31 cellular contexts compared by ENCODE assay signal in the genomic region with DNA sequence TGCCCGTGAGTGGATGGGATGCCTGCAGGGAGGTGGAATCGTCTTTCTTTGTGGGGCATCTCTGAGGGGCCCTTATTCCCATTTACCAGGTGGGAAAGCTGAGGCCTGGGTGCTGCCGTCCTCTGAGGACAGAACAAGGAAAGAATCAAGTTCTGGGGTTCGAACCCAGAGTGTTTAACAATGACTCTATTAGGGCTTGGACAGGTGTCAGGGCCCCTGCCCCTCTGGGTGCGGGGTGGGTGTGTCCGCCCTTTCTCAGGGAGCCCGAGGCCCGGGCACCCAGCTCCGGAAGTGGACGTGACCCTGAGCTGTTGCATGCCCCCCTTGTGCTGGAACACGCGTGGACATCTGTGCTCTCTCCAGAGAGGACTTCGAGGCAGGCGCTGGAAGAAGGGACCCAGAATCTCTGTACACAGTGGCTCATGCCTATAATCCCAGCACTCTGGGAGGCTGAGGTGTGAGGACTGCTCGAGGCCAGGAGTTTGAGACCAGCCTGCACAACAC. TPM values are rescaled to one million over a fixed set of nuclear protein-coding genes. Genes with fewer than 3 reads are reported as not detected.
DNase-seq lines count a peak whose midpoint lies in the region; ATAC-seq and TF ChIP-seq lines count a peak whose summit lies in the region.
"Had no signal": no experiment of that assay in that cellular context is flagged by ENCODE, and none has a peak within 500 bp of the region (broad histone marks: within the 10 kb centered on the region; RNA-seq: fewer than 3 reads in every experiment).

No MANE protein-coding gene starts in this region.

- H3K4me3 Mint-ChIP-seq in CD14-positive monocyte: no peak overlapping the region
- peak overlapping the region; percentile 47 for H3K4me3 Mint-ChIP-seq in neural crest cell
- H3K4me3 Mint-ChIP-seq in naive thymus-derived CD4-positive, alpha-beta T cell: no peak overlapping the region
- H3K4me3 Mint-ChIP-seq: CD4-positive, alpha-beta memory T cell; nephron progenitor cell; stimulated activated memory B cell treated with anti-CD40 and anti-IgM and Interleukin-4, amounts not matched to agents 10 μg/mL and 1 μg/mL and 100 μg/mL, for 72 hours had no signal

- peaks cover 22 to 39% (median 24%) of the 10 kb centered on the region in 3 donors for H3K27me3 Mint-ChIP-seq in CD14-positive monocyte (ENCODE audit: low read depth in 3 of 3)
- H3K27me3 Mint-ChIP-seq in neural crest cell (ENCODE audit: low read depth): peaks cover 21% of the 10 kb centered on the region
- peaks cover 0 to 12% (median 5%) of the 10 kb centered on the region in 5 donors for H3K27me3 Mint-ChIP-seq in naive thymus-derived CD4-positive, alpha-beta T cell
- H3K27me3 Mint-ChIP-seq: brain had no signal

- H3K36me3 Mint-ChIP-seq in CD14-positive monocyte (peaks cover 18 to 30% of the 10 kb centered on the region in 2 donors), neural crest cell (ENCODE audit: low read depth) (no peaks in the 10 kb centered on the region)
- no peaks in the 10 kb centered on the region for H3K36me3 Mint-ChIP-seq in naive thymus-derived CD4-positive, alpha-beta T cell

- CTCF ChIA-PET in HCT116 (lab: Charles Lee): interaction anchor here (0.6 to 3.7 kb wide), 4 partner anchors 11 to 95 kb away, joined by 3 to 48 read pairs (median 4); partner anchors contain the start of genes NDUFA11 and NRTN
- CTCF ChIA-PET in naive thymus-derived CD4-positive, alpha-beta T cell (lab: Charles Lee): interaction anchor here (1.1 kb wide), 1 partner anchor 89 kb away, joined by 5 read pairs; no protein-coding TSS in a partner anchor

- H3K27me3 ChIP-seq in HCT116 (ENCODE audit: insufficient read depth, low read length): no peaks in the 10 kb centered on the region
- no peaks in the 10 kb centered on the region for H3K27me3 ChIP-seq in naive thymus-derived CD4-positive, alpha-beta T cell (ENCODE audit: control insufficient read depth in 2 of 2, insufficient read depth in 2 of 2, low read length in 2 of 2)
- H3K27me3 ChIP-seq: MG63, sigmoid colon had no signal

- H3K4me3 ChIP-seq in HCT116 (replicated peaks in 1 of 2; ENCODE audit: low read depth in 1 of 2, low read length in 2 of 2): no peak overlapping the region
- no peak overlapping the region for H3K4me3 ChIP-seq in naive thymus-derived CD4-positive, alpha-beta T cell (ENCODE audit: low read length)
- H3K4me3 ChIP-seq: MG63, suprapubic skin had no signal

- no peak overlapping the region for H3K27ac ChIP-seq in HCT116 (ENCODE audit: low read depth, low read length)
- H3K27ac ChIP-seq in VCaP: no peak overlapping the region
- H3K27ac ChIP-seq in naive thymus-derived CD4-positive, alpha-beta T cell (ENCODE audit: low read depth, low read length): no peak overlapping the region
- H3K27ac ChIP-seq: parathyroid adenoma, suprapubic skin had no signal

- H3K4me1 ChIP-seq in HCT116 (ENCODE audit: control insufficient read depth in 1 of 2, insufficient read depth in 2 of 2, low read length in 2 of 2): peaks cover 0 to 3% of the 10 kb centered on the region in 2 experiments; a peak in 1 of 4 replicates
- no peaks in the 10 kb centered on the region for H3K4me1 ChIP-seq in naive thymus-derived CD4-positive, alpha-beta T cell (ENCODE audit: control insufficient read depth in 2 of 2, insufficient read depth in 2 of 2, low read length in 2 of 2)
- H3K4me1 ChIP-seq: parathyroid adenoma had no signal

- H2AFZ ChIP-seq in HCT116 (ENCODE audit: low read depth, low read length, poor library complexity, severe bottlenecking): no peak overlapping the region
- H2AFZ ChIP-seq: parathyroid adenoma had no signal

- H3K4me1 Mint-ChIP-seq in CD14-positive monocyte (no peaks in the 10 kb centered on the region), neural crest cell (peaks cover 5% of the 10 kb centered on the region)
- peaks cover 0 to 4% (median 0%) of the 10 kb centered on the region in 7 donors for H3K4me1 Mint-ChIP-seq in naive thymus-derived CD4-positive, alpha-beta T cell

- no peak for TF ChIP-seq RAD21 in HCT116 (IDR thresholded peaks at IDR 0.05; ENCODE audit: low read depth)

- TSS peak; percentile 7 for BruUV-seq in HCT116 (replicated peaks; lab: Mats Ljungman, UMichigan)

- DNase-seq in CD14-positive monocyte (ENCODE audit: low spot score) (no peak), HCT116 (ENCODE audit: low read depth, low spot score) (no peak), neural crest cell (ENCODE audit: low read depth, low spot score) (no peak)
- no peak for DNase-seq in naive thymus-derived CD4-positive, alpha-beta T cell
- DNase-seq: activated CD4-positive, alpha-beta T cell treated with anti-CD3 and anti-CD28 coated beads, Interleukin-2, amount 50 U/mL, for 1 hour; activated naive CD4-positive, alpha-beta T cell; CD4-positive, alpha-beta memory T cell; cerebellar nuclear complex; DMS 273 treated with DMSO at 0.1 percent for 48 hours; KG1; MG63; NCI-H2081 treated with DMSO at 0.1 percent for 48 hours; SIG-M5; sigmoid colon; stimulated activated CD4-positive, alpha-beta T cell treated with anti-CD3 and anti-CD28 coated beads, Interleukin-4, amount 100 ng/mL, for 4 hours; T1000 had no signal

- H3K9ac ChIP-seq in HCT116 (ENCODE audit: low read length): no peak overlapping the region
- H3K9ac ChIP-seq: parathyroid adenoma had no signal

- no peaks in the 10 kb centered on the region for H4K20me1 ChIP-seq in HCT116 (ENCODE audit: insufficient read depth)

- POLR2A ChIA-PET in HCT116 (lab: Charles Lee): interaction anchor here (1.1 to 1.4 kb wide), 2 partner anchors 11 to 65 kb away, joined by 3 read pairs; no protein-coding TSS in a partner anchor
- POLR2A ChIA-PET in naive thymus-derived CD4-positive, alpha-beta T cell (lab: Charles Lee): interaction anchor here (1.5 kb wide), 1 partner anchor 10 kb away, joined by 3 read pairs; the partner anchor contains the start of gene NDUFA11

- TF ChIP-seq POLR2A in HCT116 (IDR thresholded peaks at IDR 0.05; ENCODE audit: borderline replicate concordance, extremely low read depth, insufficient read depth, insufficient read length): no peak

- TF ChIP-seq CTCF in CD14-positive monocyte (IDR thresholded peaks at IDR 0.05): peak; percentile 20
- TF ChIP-seq CTCF in HCT116 (IDR thresholded peaks at IDR 0.05 in 2 of 3, conservative IDR thresholded peaks at IDR 0.05 in 1 of 3; ENCODE audit: borderline replicate concordance in 1 of 3, insufficient read depth in 1 of 3, low read depth in 2 of 3, low read length in 2 of 3): no peak
- 0 out of 2 replicates have a peak, but pooled peaks have one; percentile 5 for TF ChIP-seq CTCF in VCaP (conservative IDR thresholded peaks at IDR 0.05)
- TF ChIP-seq CTCF in neural crest cell (conservative IDR thresholded peaks at IDR 0.05): no peak

- H3K27ac Mint-ChIP-seq in CD14-positive monocyte (no peak overlapping the region), neural crest cell (ENCODE audit: unreplicated experiment) (no peak overlapping the region)
- peak overlapping the region in 1 of 9 donors; percentile 52 for H3K27ac Mint-ChIP-seq in naive thymus-derived CD4-positive, alpha-beta T cell
- H3K27ac Mint-ChIP-seq: CD4-positive, alpha-beta memory T cell; nephron progenitor cell; stimulated activated memory B cell treated with anti-CD40 and anti-IgM and Interleukin-4, amounts not matched to agents 10 μg/mL and 1 μg/mL and 100 μg/mL, for 72 hours had no signal

- H3K36me3 ChIP-seq in HCT116 (ENCODE audit: control insufficient read depth in 1 of 2, insufficient read depth in 2 of 2, low read length in 2 of 2): 0 out of 4 replicates have a peak, but pooled peaks cover 0 to 7% of the 10 kb centered on the region in 2 experiments
- H3K36me3 ChIP-seq in naive thymus-derived CD4-positive, alpha-beta T cell (ENCODE audit: control insufficient read depth in 2 of 3, insufficient read depth in 3 of 3, low read length in 3 of 3): peaks cover 0 to 30% (median 0%) of the 10 kb centered on the region in 3 experiments
- H3K36me3 ChIP-seq: MG63 had no signal

- H3K9me3 Mint-ChIP-seq in CD14-positive monocyte (peaks cover 0 to 2% (median 0%) of the 10 kb centered on the region in 7 donors), neural crest cell (no peaks in the 10 kb centered on the region)
- H3K9me3 Mint-ChIP-seq in naive thymus-derived CD4-positive, alpha-beta T cell: no peaks in the 10 kb centered on the region
- H3K9me3 Mint-ChIP-seq: nephron progenitor cell; stimulated activated memory B cell treated with anti-CD40 and anti-IgM and Interleukin-4, amounts not matched to agents 10 μg/mL and 1 μg/mL and 100 μg/mL, for 72 hours had no signal

- H3K9me2 ChIP-seq in HCT116 (ENCODE audit: insufficient read depth): no peaks in the 10 kb centered on the region

- ATAC-seq in HCT116 (peak; percentile 17), GM21367 (IDR thresholded peaks at IDR 0.05; ENCODE audit: unreplicated experiment) (no peak), HG02970 (IDR thresholded peaks at IDR 0.05; ENCODE audit: low FRiP score, unreplicated experiment) (no peak)
- ATAC-seq in naive thymus-derived CD4-positive, alpha-beta T cell: no peak

- intact Hi-C loops in CD14-positive monocyte (cut with micrococcal nuclease): loop anchor here in 1 of 2 donors (5.0 kb wide), 1 partner anchor 86 kb away; the partner anchor contains the start of gene NRTN
- intact Hi-C loops in HCT116 (cut with micrococcal nuclease): loop anchor here (1.0 to 2.0 kb wide), 2 partner anchors 64 to 89 kb away; no protein-coding TSS in a partner anchor
- intact Hi-C loops in naive thymus-derived CD4-positive, alpha-beta T cell (cut with micrococcal nuclease): loop anchor here in 1 of 2 donors (1.0 kb wide), 1 partner anchor 89 kb away; no protein-coding TSS in a partner anchor

- RAD21 ChIA-PET in HCT116 (lab: Charles Lee; ENCODE audit: low non-redundant PET in 1 of 2, low total read pairs in 2 of 2, uncharacterized antibody in 2 of 2, unreplicated experiment in 2 of 2): interaction anchor here (0.7 to 1.0 kb wide), 2 partner anchors 85 to 89 kb away, joined by 3 to 4 read pairs; no protein-coding TSS in a partner anchor

- no peak overlapping the region for H3K4me2 ChIP-seq in HCT116 (ENCODE audit: low read length)

- no peaks in the 10 kb centered on the region for H3K9me3 ChIP-seq in HCT116 (ENCODE audit: control insufficient read depth in 1 of 2, insufficient read depth in 1 of 2, low read depth in 1 of 2, low read length in 2 of 2)
- H3K9me3 ChIP-seq in naive thymus-derived CD4-positive, alpha-beta T cell (ENCODE audit: control insufficient read depth in 2 of 3, low read length in 3 of 3): no peaks in the 10 kb centered on the region
- H3K9me3 ChIP-seq: MG63, sigmoid colon, suprapubic skin had no signal

- H3K79me2 ChIP-seq in HCT116 (ENCODE audit: insufficient read depth, low read length): peaks cover 10% of the 10 kb centered on the region; the same call in 1 of the 2 replicates
- H3K79me2 ChIP-seq: parathyroid adenoma had no signal

RNA-seq across cellular contexts. Expression of gene NDUFA11, which starts 10.8 kb away (rescaled TPM):
- 100 to 1,000 TPM; 396 to 552 TPM for polyA plus RNA-seq in CD14-positive monocyte
- total RNA-seq in HCT116 (2021; ENCODE audit: unreplicated experiment): 311 TPM
- polyA plus RNA-seq in HCT116 (2012): 395 and 410 TPM in 2 replicates
- 230 and 239 TPM in 2 replicates for total RNA-seq in neural crest cell
- total RNA-seq in naive thymus-derived CD4-positive, alpha-beta T cell: 100 to 1,000 TPM; 108 to 241 (median 135) TPM
- 100 to 1,000 TPM; 381 to 415 TPM for polyA plus RNA-seq in naive thymus-derived CD4-positive, alpha-beta T cell

RNA-seq across cellular contexts. Expression of gene VMAC, which starts 11.8 kb away (rescaled TPM):
- polyA plus RNA-seq in CD14-positive monocyte: 1 to 10 TPM; 3.1 to 4.3 TPM
- total RNA-seq in HCT116 (2021; ENCODE audit: unreplicated experiment) (2.1 TPM), neural crest cell (0.89 and 1.7 TPM in 2 replicates)
- polyA plus RNA-seq in HCT116 (2012): 0.67 and 1.2 TPM in 2 replicates
- total RNA-seq in naive thymus-derived CD4-positive, alpha-beta T cell: 10 to 100 TPM; 13.1 to 39.4 (median 27.8) TPM
- polyA plus RNA-seq in naive thymus-derived CD4-positive, alpha-beta T cell: 1 to 10 TPM; 6.3 to 7.0 TPM

RNA-seq across cellular contexts. Expression of gene CAPS, which starts 21.2 kb away (rescaled TPM):
- under 1 TPM; 0.34 to 0.72 TPM for polyA plus RNA-seq in CD14-positive monocyte
- 2.5 TPM for total RNA-seq in HCT116 (2021; ENCODE audit: unreplicated experiment)
- polyA plus RNA-seq in HCT116 (2012): 1.5 and 1.7 TPM in 2 replicates
- 1.6 and 2.6 TPM in 2 replicates for total RNA-seq in neural crest cell
- total RNA-seq in naive thymus-derived CD4-positive, alpha-beta T cell: 10 to 100 TPM; 22.1 to 80.6 (median 58.5) TPM
- 1 to 10 TPM; 1.6 to 4.1 TPM for polyA plus RNA-seq in naive thymus-derived CD4-positive, alpha-beta T cell

RNA-seq across cellular contexts. Expression of gene FUT5, which starts 22.5 kb away (rescaled TPM):
- polyA plus RNA-seq in CD14-positive monocyte: not detected
- total RNA-seq in HCT116 (2021; ENCODE audit: unreplicated experiment): 0.84 TPM
- polyA plus RNA-seq in HCT116 (2012): not detected in 2 replicates
- total RNA-seq in neural crest cell: not detected in 2 replicates
- 1 to 10 TPM in 2 of 5 experiments, under 1 TPM in 1, not detected in 2; 0.24 to 6.2 (median 2.5) TPM for total RNA-seq in naive thymus-derived CD4-positive, alpha-beta T cell
- not detected for polyA plus RNA-seq in naive thymus-derived CD4-positive, alpha-beta T cell
- total RNA-seq: glomerular endothelial cell, H7, HT-29, lower leg skin, sigmoid colon, urinary bladder had no signal
- polyA plus RNA-seq: adipose tissue; CD4-positive, alpha-beta memory T cell; keratinocyte; sigmoid colon; urinary bladder had no signal

RNA-seq across cellular contexts. Expression of gene FUT3, which starts 41.6 kb away (rescaled TPM):
- not detected for polyA plus RNA-seq in CD14-positive monocyte
- 2.6 TPM for total RNA-seq in HCT116 (2021; ENCODE audit: unreplicated experiment)
- polyA plus RNA-seq in HCT116 (2012): 9.6 and 9.9 TPM in 2 replicates
- not detected in 2 replicates for total RNA-seq in neural crest cell
- under 1 TPM in 2 of 5 experiments, not detected in 3; 0.29 to 0.45 TPM for total RNA-seq in naive thymus-derived CD4-positive, alpha-beta T cell
- not detected for polyA plus RNA-seq in naive thymus-derived CD4-positive, alpha-beta T cell
- total RNA-seq: glomerular endothelial cell, H7 had no signal
- polyA plus RNA-seq: CD4-positive, alpha-beta memory T cell had no signal

Comparison
In these comparisons a context has a peak if more than half of its experiments do, and no peak if none do; other contexts are left out.
1. CTCF ChIP-seq: peak in CD14-positive monocyte (single experiment) and VCaP (single experiment); none in HCT116 (0 of 3) and neural crest cell (single experiment).